In genomic region chr4:1396806-1397455, GRCh38 we compare ENCODE assay signal across 30 cellular contexts. TPM values are rescaled to one million over a fixed set of nuclear protein-coding genes. Genes with fewer than 3 reads are reported as not detected.
DNase-seq lines count a peak whose midpoint lies in the region; ATAC-seq, FAIRE-seq and TF ChIP-seq lines count a peak whose summit lies in the region.
"Had no signal": no experiment of that assay in that cellular context is flagged by ENCODE, and none has a peak within 500 bp of the region (broad histone marks: within the 10 kb centered on the region; RNA-seq: fewer than 3 reads in every experiment).

No MANE protein-coding gene starts in this region.

- no peak overlapping the region for H3K9ac ChIP-seq in kidney (ENCODE audit: low read length in 2 of 2)

- peaks cover 12 to 21% of the 10 kb centered on the region in 2 donors for H3K36me3 Mint-ChIP-seq in CD14-positive monocyte
- H3K36me3 Mint-ChIP-seq in progenitor cell of endocrine pancreas (ENCODE audit: insufficient read depth), result peaks cover 7% of the 10 kb centered on the region

- H3K4me1 Mint-ChIP-seq in CD14-positive monocyte (no peaks in the 10 kb centered on the region), progenitor cell of endocrine pancreas (ENCODE audit: low read depth) (no peaks in the 10 kb centered on the region)

- DNase-seq in activated naive CD4-positive, alpha-beta T cell treated with anti-CD3 and anti-CD28 coated beads, Interleukin-2, amount 50 U/mL, for 16 hours, result peak; percentile 7
- DNase-seq in activated naive CD4-positive, alpha-beta T cell (lab: John Stamatoyannopoulos, UW), result no peak
- DNase-seq in CD14-positive monocyte (ENCODE audit: low spot score) (peak; percentile 34), kidney (peak; percentile 51), progenitor cell of endocrine pancreas (ENCODE audit: low spot score, unreplicated experiment) (no peak)
- DNase-seq in stimulated activated naive CD4-positive, alpha-beta T cell (lab: John Stamatoyannopoulos, UW), result no peak
- DNase-seq: activated CD4-positive, alpha-beta T cell treated with anti-CD3 and anti-CD28 coated beads for 4 hours; caudate nucleus; Karpas-422; NCI-H1930; NCI-H524 treated with DMSO at 0.1 percent for 48 hours; PC-3; SHP77; stimulated activated CD4-positive, alpha-beta T cell treated with anti-CD3 and anti-CD28 coated beads, Interleukin-2, amount 100 ng/mL, for 24 hours; stimulated activated naive CD8-positive, alpha-beta T cell treated with anti-CD3 and anti-CD28 coated beads, Interleukin-15, amount 100 ng/mL, for 72 hours had no signal

- H3K36me3 ChIP-seq in kidney (ENCODE audit: control insufficient read depth in 1 of 2, insufficient read depth in 2 of 2, low read length in 2 of 2), result peaks cover 4 to 5% of the 10 kb centered on the region in 2 donors
- H3K36me3 ChIP-seq: HAP-1 had no signal

- ATAC-seq in HG02571 (IDR thresholded peaks at IDR 0.05; ENCODE audit: unreplicated experiment) (no peak), HG03469 (IDR thresholded peaks at IDR 0.05; ENCODE audit: unreplicated experiment) (no peak)
- ATAC-seq: esophagus mucosa; natural killer cell treated with Interleukin-12 subunit alpha and Interleukin-12 subunit beta and Interleukin-15 and Interleukin-18, amount 100 ng/mL, for 72 hours; PC-3; stimulated activated naive CD8-positive, alpha-beta T cell treated with anti-CD3 and anti-CD28 coated beads, Interleukin-15, amount 100 ng/mL, for 72 hours had no signal

- H3K27ac ChIP-seq in kidney (ENCODE audit: low read depth in 2 of 2, low read length in 2 of 2), result no peak overlapping the region
- H3K27ac ChIP-seq: thoracic aorta had no signal

- TF ChIP-seq CTCF in CD14-positive monocyte (IDR thresholded peaks at IDR 0.05), result no peak
- no peak for TF ChIP-seq CTCF in kidney (IDR thresholded peaks at IDR 0.05; ENCODE audit: borderline replicate concordance, extremely low read depth, insufficient read depth)
- no peak for TF ChIP-seq CTCF in progenitor cell of endocrine pancreas (IDR thresholded peaks at IDR 0.05; ENCODE audit: unreplicated experiment)

- H3K9me3 ChIP-seq in kidney (ENCODE audit: control insufficient read depth in 1 of 2, low read length in 2 of 2), result peaks cover 0 to 4% of the 10 kb centered on the region in 2 donors

- H3K27me3 Mint-ChIP-seq in CD14-positive monocyte (ENCODE audit: low read depth in 3 of 3) (peaks cover 19 to 25% (median 24%) of the 10 kb centered on the region in 3 donors), progenitor cell of endocrine pancreas (peaks cover 4% of the 10 kb centered on the region)

- no peaks in the 10 kb centered on the region for H3K4me1 ChIP-seq in kidney (ENCODE audit: control insufficient read depth in 1 of 2, insufficient read depth in 1 of 2, low read depth in 1 of 2, low read length in 2 of 2)
- H3K4me1 ChIP-seq: HAP-1 had no signal

- no peak overlapping the region for H3K4me3 Mint-ChIP-seq in CD14-positive monocyte
- no peak overlapping the region for H3K4me3 Mint-ChIP-seq in progenitor cell of endocrine pancreas (ENCODE audit: low read depth)
- H3K4me3 Mint-ChIP-seq: dendritic cell treated with granulocyte-macrophage colony-stimulating factor and Interleukin-4, amounts not matched to agents 40 ng/mL and 50 ng/mL, for 4 days; natural killer cell treated with Interleukin-12 subunit alpha and Interleukin-12 subunit beta and Interleukin-15 and Interleukin-18, amount 100 ng/mL, for 72 hours; stimulated activated naive CD8-positive, alpha-beta T cell treated with anti-CD3 and anti-CD28 coated beads, Interleukin-15, amount 100 ng/mL, for 72 hours; T-helper 2 cell treated with Interferon-gamma antibody and Interleukin-4, amounts not matched to agents 5 μg/mL and 100 μg/mL, for 36 hours had no signal

- H3K9me3 Mint-ChIP-seq in CD14-positive monocyte (peaks cover 32 to 62% (median 54%) of the 10 kb centered on the region in 7 donors), progenitor cell of endocrine pancreas (ENCODE audit: low read depth) (peaks cover 12% of the 10 kb centered on the region)
- H3K9me3 Mint-ChIP-seq: natural killer cell treated with Interleukin-12 subunit alpha and Interleukin-12 subunit beta and Interleukin-15 and Interleukin-18, amount 100 ng/mL, for 72 hours had no signal

- no peak overlapping the region for H3K27ac Mint-ChIP-seq in CD14-positive monocyte
- H3K27ac Mint-ChIP-seq in progenitor cell of endocrine pancreas, result peak overlapping the region; percentile 84
- H3K27ac Mint-ChIP-seq: dendritic cell treated with granulocyte-macrophage colony-stimulating factor and Interleukin-4, amounts not matched to agents 40 ng/mL and 50 ng/mL, for 4 days; natural killer cell treated with Interleukin-12 subunit alpha and Interleukin-12 subunit beta and Interleukin-15 and Interleukin-18, amount 100 ng/mL, for 72 hours; stimulated activated naive CD8-positive, alpha-beta T cell treated with anti-CD3 and anti-CD28 coated beads, Interleukin-15, amount 100 ng/mL, for 72 hours; T-helper 2 cell treated with Interferon-gamma antibody and Interleukin-4, amounts not matched to agents 5 μg/mL and 100 μg/mL, for 36 hours had no signal

- no peak overlapping the region for H3K4me3 ChIP-seq in kidney (ENCODE audit: low read length in 2 of 2)
- H3K4me3 ChIP-seq: HAP-1, lung, thoracic aorta had no signal

- no peak for FAIRE-seq in kidney (lab: Jason Lieb, UNC)
- FAIRE-seq: GM12891, islet of Langerhans had no signal

- intact Hi-C loops in CD14-positive monocyte (cut with micrococcal nuclease) (no loop called here), kidney (cut with DNase I) (no loop called here)

RNA-seq across cellular contexts. Expression of gene NKX1-1, which starts 9.3 kb away (rescaled TPM):
- polyA plus RNA-seq in CD14-positive monocyte (not detected), kidney (ENCODE audit: insufficient read depth, low read depth, low replicate concordance) (not detected)
- total RNA-seq in kidney (not detected), progenitor cell of endocrine pancreas (not detected in 2 replicates)
- total RNA-seq: esophagus mucosa; fibroblast of villous mesenchyme; lung; mucosa of gallbladder; natural killer cell treated with Interleukin-12 subunit alpha and Interleukin-12 subunit beta and Interleukin-15 and Interleukin-18, amount 100 ng/mL, for 72 hours; osteocyte; PC-3; renal cortical epithelial cell; thoracic aorta had no signal
- polyA plus RNA-seq: lung had no signal

RNA-seq across cellular contexts. Expression of gene UVSSA, which starts 49.9 kb away (rescaled TPM):
- polyA plus RNA-seq in CD14-positive monocyte (1 to 10 TPM; 2.6 to 4.8 TPM), kidney (ENCODE audit: insufficient read depth, low read depth, low replicate concordance) (5.2 TPM)
- total RNA-seq in kidney (32.5 TPM), progenitor cell of endocrine pancreas (32.5 and 39.5 TPM in 2 replicates)

Comparison
In these comparisons a context has a peak if more than half of its experiments do, and no peak if none do; other contexts are left out.
1. DNase-seq: peak in activated naive CD4-positive, alpha-beta T cell treated with anti-CD3 and anti-CD28 coated beads, Interleukin-2, amount 50 U/mL, for 16 hours (single experiment), CD14-positive monocyte (single experiment) and kidney (single experiment); none in activated naive CD4-positive, alpha-beta T cell (0 of 4), progenitor cell of endocrine pancreas (single experiment) and stimulated activated naive CD4-positive, alpha-beta T cell (0 of 6).